Comparison of ENCODE assay signal across 9 cellular contexts in the genomic region with DNA sequence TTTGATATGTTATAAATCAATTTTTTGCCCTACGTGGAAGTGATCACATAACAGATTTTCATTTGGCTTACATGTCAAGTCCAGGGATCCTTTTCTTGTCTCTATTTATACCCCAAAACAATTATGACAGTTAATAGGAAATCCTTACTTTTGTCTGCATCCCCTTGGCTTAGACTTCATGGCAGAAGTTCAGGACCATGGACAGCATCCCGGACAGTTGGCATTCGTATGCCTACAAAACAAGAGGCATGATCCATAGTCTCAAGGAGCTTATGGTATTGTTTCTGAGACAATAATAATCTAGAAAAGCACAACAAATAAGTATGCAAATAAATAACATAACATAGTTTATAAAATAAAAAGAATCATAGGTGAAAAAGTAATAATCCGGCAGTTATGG.
DNase-seq lines count a peak whose midpoint lies in the region; ATAC-seq and TF ChIP-seq lines count a peak whose summit lies in the region.
"Had no signal": no experiment of that assay in that cellular context is flagged by ENCODE, and none has a peak within 500 bp of the region (broad histone marks: within the 10 kb centered on the region; RNA-seq: fewer than 3 reads in every experiment).

No MANE protein-coding gene starts in this region.

- ATAC-seq in GM21528 (IDR thresholded peaks at IDR 0.05; ENCODE audit: low FRiP score, unreplicated experiment) (no peak), HG03280 (IDR thresholded peaks at IDR 0.05; ENCODE audit: unreplicated experiment) (no peak), HG02588 (IDR thresholded peaks at IDR 0.05; ENCODE audit: unreplicated experiment) (no peak)
- ATAC-seq: naive thymus-derived CD4-positive, alpha-beta T cell had no signal

- H3K4me1 ChIP-seq in adipocyte (ENCODE audit: control insufficient read depth, insufficient read depth, low read length) = no peaks in the 10 kb centered on the region

- H3K4me3 ChIP-seq in adipocyte (ENCODE audit: low read length) = no peak overlapping the region

- H3K27me3 ChIP-seq in adipocyte (replicated peaks; ENCODE audit: control insufficient read depth, insufficient read depth, low read length) = no peaks in the 10 kb centered on the region

- no peaks in the 10 kb centered on the region for H3K36me3 ChIP-seq in adipocyte (ENCODE audit: control insufficient read depth, insufficient read depth, low read length, severe bottlenecking)

- no peak for TF ChIP-seq RAD21 in Ishikawa (IDR thresholded peaks at IDR 0.05; ENCODE audit: low read depth)

- peaks cover 2% of the 10 kb centered on the region for H3K9me3 ChIP-seq in adipocyte (ENCODE audit: control insufficient read depth, low read length)

- H3K9ac ChIP-seq in adipocyte (ENCODE audit: low read length) = no peak overlapping the region

- DNase-seq in GM03348 (ENCODE audit: low spot score) (peak; percentile 19), adipocyte (ENCODE audit: low read depth) (peak; percentile 13), left kidney (ENCODE audit: low read depth, low spot score) (peak; percentile 81), retina (no peak)

- TF ChIP-seq EP300 in Ishikawa (IDR thresholded peaks at IDR 0.05; ENCODE audit: borderline replicate concordance) = no peak

TF ChIP-seq in Ishikawa, 13 proteins besides CTCF, POLR2A, EP300 and RAD21:
- no peak for TF ChIP-seq NFIC (IDR thresholded peaks at IDR 0.05)
- no peak for TF ChIP-seq TAF1 (IDR thresholded peaks at IDR 0.05; ENCODE audit: low read depth)
- TF ChIP-seq CEBPB (IDR thresholded peaks at IDR 0.05) = no peak
- TF ChIP-seq, protein P1, sequence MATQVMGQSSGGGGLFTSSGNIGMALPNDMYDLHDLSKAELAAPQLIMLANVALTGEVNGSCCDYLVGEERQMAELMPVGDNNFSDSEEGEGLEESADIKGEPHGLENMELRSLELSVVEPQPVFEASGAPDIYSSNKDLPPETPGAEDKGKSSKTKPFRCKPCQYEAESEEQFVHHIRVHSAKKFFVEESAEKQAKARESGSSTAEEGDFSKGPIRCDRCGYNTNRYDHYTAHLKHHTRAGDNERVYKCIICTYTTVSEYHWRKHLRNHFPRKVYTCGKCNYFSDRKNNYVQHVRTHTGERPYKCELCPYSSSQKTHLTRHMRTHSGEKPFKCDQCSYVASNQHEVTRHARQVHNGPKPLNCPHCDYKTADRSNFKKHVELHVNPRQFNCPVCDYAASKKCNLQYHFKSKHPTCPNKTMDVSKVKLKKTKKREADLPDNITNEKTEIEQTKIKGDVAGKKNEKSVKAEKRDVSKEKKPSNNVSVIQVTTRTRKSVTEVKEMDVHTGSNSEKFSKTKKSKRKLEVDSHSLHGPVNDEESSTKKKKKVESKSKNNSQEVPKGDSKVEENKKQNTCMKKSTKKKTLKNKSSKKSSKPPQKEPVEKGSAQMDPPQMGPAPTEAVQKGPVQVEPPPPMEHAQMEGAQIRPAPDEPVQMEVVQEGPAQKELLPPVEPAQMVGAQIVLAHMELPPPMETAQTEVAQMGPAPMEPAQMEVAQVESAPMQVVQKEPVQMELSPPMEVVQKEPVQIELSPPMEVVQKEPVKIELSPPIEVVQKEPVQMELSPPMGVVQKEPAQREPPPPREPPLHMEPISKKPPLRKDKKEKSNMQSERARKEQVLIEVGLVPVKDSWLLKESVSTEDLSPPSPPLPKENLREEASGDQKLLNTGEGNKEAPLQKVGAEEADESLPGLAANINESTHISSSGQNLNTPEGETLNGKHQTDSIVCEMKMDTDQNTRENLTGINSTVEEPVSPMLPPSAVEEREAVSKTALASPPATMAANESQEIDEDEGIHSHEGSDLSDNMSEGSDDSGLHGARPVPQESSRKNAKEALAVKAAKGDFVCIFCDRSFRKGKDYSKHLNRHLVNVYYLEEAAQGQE (IDR thresholded peaks at IDR 0.05; ENCODE audit: low read depth) = peak; percentile 92
